In the genomic region with DNA sequence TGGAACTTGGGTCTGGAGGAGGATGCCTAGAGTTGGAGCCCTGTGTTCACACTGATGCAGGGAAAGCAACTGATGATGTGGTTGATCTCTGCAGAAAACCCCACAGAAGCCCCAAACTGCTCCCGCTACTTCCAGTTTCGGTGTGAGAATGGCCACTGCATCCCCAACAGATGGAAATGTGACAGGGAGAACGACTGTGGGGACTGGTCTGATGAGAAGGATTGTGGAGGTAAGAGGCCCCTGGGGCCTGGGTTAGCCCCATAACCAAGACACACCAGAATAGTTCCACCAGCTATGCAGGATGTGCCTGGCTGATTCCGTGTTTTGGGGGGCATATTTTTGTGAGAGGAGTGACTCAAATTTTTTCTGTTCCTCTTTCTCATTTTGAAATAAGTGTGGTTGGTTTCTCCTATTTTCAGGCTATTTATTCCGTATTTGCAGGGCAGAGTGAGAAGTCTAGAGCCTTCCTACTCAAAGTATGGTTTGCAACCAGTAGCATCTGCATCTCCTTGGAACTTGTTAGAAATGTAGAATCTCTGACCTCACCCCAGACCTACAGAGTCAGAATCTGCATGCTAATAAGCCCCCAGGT, we compare ENCODE assay signal across 9 cellular contexts.
A peak's percentile ranks its signal among the peaks of the same experiment; 100 is the strongest.
DNase-seq lines count a peak whose midpoint lies in the region; ATAC-seq and TF ChIP-seq lines count a peak whose summit lies in the region.
"Had no signal": no experiment of that assay in that cellular context is flagged by ENCODE, and none has a peak within 500 bp of the region (broad histone marks: within the 10 kb centered on the region; RNA-seq: fewer than 3 reads in every experiment).

No MANE protein-coding gene starts in this region.

- intact Hi-C loops in activated CD8-positive, alpha-beta T cell treated with anti-CD3 and anti-CD28 coated beads for 36 hours (cut with micrococcal nuclease) = loop anchor here (1.0 to 5.0 kb wide), 2 partner anchors 122 to 138 kb away; a partner anchor contains a TSS
- intact Hi-C loops in sigmoid colon (cut with DNase I) = loop anchor here (2.0 to 5.0 kb wide), 3 partner anchors 138 to 512 kb away; a partner anchor contains a TSS

- peak overlapping the region; percentile 72 for H3K4me2 ChIP-seq in BLaER1

- peak overlapping the region; percentile 82 for H3K27ac Mint-ChIP-seq in activated CD8-positive, alpha-beta T cell treated with anti-CD3 and anti-CD28 coated beads for 36 hours

- H4K20me1 ChIP-seq in BLaER1 = no peaks in the 10 kb centered on the region

- 58 to 87% methylated on average over 5 of the region's 5 CpGs for WGBS in sigmoid colon, 2 donors

- POLR2A ChIA-PET in activated CD8-positive, alpha-beta T cell treated with anti-CD3 and anti-CD28 coated beads for 36 hours (lab: Charles Lee) = no interaction called here

- H3K36me3 Mint-ChIP-seq in activated CD8-positive, alpha-beta T cell treated with anti-CD3 and anti-CD28 coated beads for 36 hours (ENCODE audit: low read depth) = peaks cover 49% of the 10 kb centered on the region

- H3K4me3 ChIP-seq in BLaER1 (no peak overlapping the region), sigmoid colon (no peak overlapping the region)

- no peak overlapping the region for H3K4me3 Mint-ChIP-seq in activated CD8-positive, alpha-beta T cell treated with anti-CD3 and anti-CD28 coated beads for 36 hours

- CTCF ChIA-PET in activated CD8-positive, alpha-beta T cell treated with anti-CD3 and anti-CD28 coated beads for 36 hours (lab: Charles Lee) = interaction anchor here (1.3 to 4.5 kb wide), 13 partner anchors 12 to 339 kb away, joined by 3 to 24 read pairs (median 8); a partner anchor contains a TSS

- H3K27ac ChIP-seq in BLaER1 (0 out of 2 replicates have a peak overlapping the region, but pooled peaks have one; percentile 29), sigmoid colon (no peak overlapping the region)
- H3K27ac ChIP-seq: VCaP had no signal

- no peaks in the 10 kb centered on the region for H3K27me3 Mint-ChIP-seq in activated CD8-positive, alpha-beta T cell treated with anti-CD3 and anti-CD28 coated beads for 36 hours

- peaks cover 25% of the 10 kb centered on the region for H3K4me1 Mint-ChIP-seq in activated CD8-positive, alpha-beta T cell treated with anti-CD3 and anti-CD28 coated beads for 36 hours (ENCODE audit: low read depth)

- peak; percentile 27 for DNase-seq in activated CD8-positive, alpha-beta T cell treated with anti-CD3 and anti-CD28 coated beads for 36 hours
- DNase-seq in D341Med (ENCODE audit: low spot score) (no peak), cerebellum (ENCODE audit: low spot score) (no peak), sigmoid colon (no peak), left lobe of liver (ENCODE audit: low spot score) (no peak)

- H3K4me1 ChIP-seq in BLaER1 (peaks cover 37% of the 10 kb centered on the region), sigmoid colon (peaks cover 0 to 19% (median 10%) of the 10 kb centered on the region in 4 donors)

- no peaks in the 10 kb centered on the region for H3K9me3 Mint-ChIP-seq in activated CD8-positive, alpha-beta T cell treated with anti-CD3 and anti-CD28 coated beads for 36 hours

- ATAC-seq in HG03095 (IDR thresholded peaks at IDR 0.05; ENCODE audit: unreplicated experiment) = peak; percentile 76
- ATAC-seq in activated CD8-positive, alpha-beta T cell treated with anti-CD3 and anti-CD28 coated beads for 36 hours = peak; percentile 66
- ATAC-seq in left lobe of liver = no peak

- no peak overlapping the region for H3K9ac ChIP-seq in BLaER1

- H3K27me3 ChIP-seq in BLaER1 (no peaks in the 10 kb centered on the region), sigmoid colon (no peaks in the 10 kb centered on the region)

- H3K36me3 ChIP-seq in BLaER1 = peaks cover 43% of the 10 kb centered on the region
- peaks cover 0 to 23% (median 4%) of the 10 kb centered on the region in 4 donors for H3K36me3 ChIP-seq in sigmoid colon

- H3K9me3 ChIP-seq in BLaER1 = no peaks in the 10 kb centered on the region
- no peaks in the 10 kb centered on the region for H3K9me3 ChIP-seq in sigmoid colon

- TF ChIP-seq EP300 in sigmoid colon (IDR thresholded peaks at IDR 0.05) = no peak

- TF ChIP-seq CTCF in activated CD8-positive, alpha-beta T cell treated with anti-CD3 and anti-CD28 coated beads for 36 hours (IDR thresholded peaks at IDR 0.05) = no peak
- TF ChIP-seq CTCF in sigmoid colon (IDR thresholded peaks at IDR 0.05) = no peak

- peak; percentile 36 for TF ChIP-seq POLR2A in GM19193 (IDR thresholded peaks at IDR 0.05; ENCODE audit: extremely low read depth, insufficient read depth, insufficient read length)
- no peak for TF ChIP-seq POLR2A in sigmoid colon (IDR thresholded peaks at IDR 0.05)
